ENCODE assay signal across 1 cellular context in genomic region chr3:14152233-14152962, GRCh38.
TF ChIP-seq lines count a peak whose summit lies in the region.

No MANE protein-coding gene starts in this region.

TF ChIP-seq in HepG2, 621 proteins besides CTCF, POLR2A, EP300 and RAD21:
- peak; percentile 25 for TF ChIP-seq AGO2 (optimal IDR thresholded peaks at IDR 0.05; ENCODE audit: low read depth, low read length)
- 0 out of 2 replicates have a peak, but pooled peaks have one; percentile 11 for TF ChIP-seq STAG1 (CRISPR knock-in tag; IDR thresholded peaks at IDR 0.05)
- no peak for TF ChIP-seq ZNF850 (CRISPR knock-in tag; conservative IDR thresholded peaks at IDR 0.05)
- 0 out of 2 replicates have a peak, but pooled peaks have one; percentile 13 for TF ChIP-seq ZNF768 (CRISPR knock-in tag; IDR thresholded peaks at IDR 0.05)
